In genomic region chr16:21599994-21600773, GRCh38 we compare ENCODE assay signal across 8 cellular contexts. TPM values are rescaled to one million over a fixed set of nuclear protein-coding genes. Genes with fewer than 3 reads are reported as not detected.
DNase-seq lines count a peak whose midpoint lies in the region; ATAC-seq and TF ChIP-seq lines count a peak whose summit lies in the region.

No MANE protein-coding gene starts in this region.

- no peak for TF ChIP-seq RAD21 in Ishikawa (IDR thresholded peaks at IDR 0.05; ENCODE audit: low read depth)

- peak overlapping the region; percentile 87 to 96 (median 93) for H3K4me3 Mint-ChIP-seq in naive thymus-derived CD8-positive, alpha-beta T cell

- DNase-seq in NCI-H524 (lab: John Stamatoyannopoulos, UW) (peak; percentile 30 to 46), NCI-H524 treated with DMSO at 0.1 percent for 48 hours (lab: John Stamatoyannopoulos, UW) (no peak), epithelial cell of prostate (ENCODE audit: low read depth, low spot score) (no peak), NCI-H2196 (lab: John Stamatoyannopoulos, UW; ENCODE audit: unreplicated experiment) (no peak)
- DNase-seq in naive thymus-derived CD8-positive, alpha-beta T cell, result peak in 6 of 10 donors; percentile 22 to 49 (median 42)

- ATAC-seq in GM21737 (IDR thresholded peaks at IDR 0.05; ENCODE audit: unreplicated experiment), result peak; percentile 2
- ATAC-seq in naive thymus-derived CD8-positive, alpha-beta T cell, result peak; percentile 29 to 31

- H3K27ac ChIP-seq in VCaP (peak overlapping the region; percentile 83), epithelial cell of prostate (peak overlapping the region; percentile 88)

- H3K27me3 Mint-ChIP-seq in naive thymus-derived CD8-positive, alpha-beta T cell, result no peaks in the 10 kb centered on the region

- H3K9me3 Mint-ChIP-seq in naive thymus-derived CD8-positive, alpha-beta T cell, result no peaks in the 10 kb centered on the region

- peaks cover 29 to 73% (median 69%) of the 10 kb centered on the region in 4 donors for H3K4me1 Mint-ChIP-seq in naive thymus-derived CD8-positive, alpha-beta T cell

- H3K27ac Mint-ChIP-seq in naive thymus-derived CD8-positive, alpha-beta T cell, result peak overlapping the region; percentile 54 to 97 (median 92)

- POLR2A ChIA-PET in naive thymus-derived CD8-positive, alpha-beta T cell (lab: Charles Lee), result interaction anchor here (0.5 to 4.8 kb wide), 9 partner anchors 9 to 99 kb away, joined by 3 to 40 read pairs (median 3); no protein-coding TSS in a partner anchor

- TF ChIP-seq CTCF in VCaP (conservative IDR thresholded peaks at IDR 0.05), result no peak

- TF ChIP-seq EP300 in Ishikawa (IDR thresholded peaks at IDR 0.05; ENCODE audit: borderline replicate concordance), result no peak

- peaks cover 0 to 3% (median 0%) of the 10 kb centered on the region in 3 donors for H3K36me3 Mint-ChIP-seq in naive thymus-derived CD8-positive, alpha-beta T cell

TF ChIP-seq in Ishikawa, 13 proteins besides CTCF, POLR2A, EP300 and RAD21:
- 0 out of 2 replicates have a peak, but pooled peaks have one; percentile 15 for TF ChIP-seq CEBPB (IDR thresholded peaks at IDR 0.05)
- no peak for TF ChIP-seq TEAD4 (IDR thresholded peaks at IDR 0.05)
TF ChIP-seq in Ishikawa: peak in this region for 1.

RNA-seq across cellular contexts. Expression of gene METTL9, which starts 0.8 kb away (rescaled TPM):
- total RNA-seq in naive thymus-derived CD8-positive, alpha-beta T cell, result 10 to 100 TPM; 80.9 to 81.7 TPM
- 100 to 1,000 TPM; 100 to 156 (median 117) TPM for polyA plus RNA-seq in naive thymus-derived CD8-positive, alpha-beta T cell

RNA-seq across cellular contexts. Expression of gene IGSF6, which starts 52.2 kb away (rescaled TPM):
- under 1 TPM; 0.57 to 0.69 TPM for total RNA-seq in naive thymus-derived CD8-positive, alpha-beta T cell
- under 1 TPM; 0.16 to 0.28 (median 0.22) TPM for polyA plus RNA-seq in naive thymus-derived CD8-positive, alpha-beta T cell

Comparison
In these comparisons a context has a peak if more than half of its experiments do, and no peak if none do; other contexts are left out.
1. DNase-seq: peak in NCI-H524 (2 of 2) and naive thymus-derived CD8-positive, alpha-beta T cell (6 of 10); none in NCI-H524 treated with DMSO at 0.1 percent for 48 hours (single experiment), epithelial cell of prostate (single experiment) and NCI-H2196 (single experiment).